ENCODE assay signal across 27 cellular contexts in the genomic region with DNA sequence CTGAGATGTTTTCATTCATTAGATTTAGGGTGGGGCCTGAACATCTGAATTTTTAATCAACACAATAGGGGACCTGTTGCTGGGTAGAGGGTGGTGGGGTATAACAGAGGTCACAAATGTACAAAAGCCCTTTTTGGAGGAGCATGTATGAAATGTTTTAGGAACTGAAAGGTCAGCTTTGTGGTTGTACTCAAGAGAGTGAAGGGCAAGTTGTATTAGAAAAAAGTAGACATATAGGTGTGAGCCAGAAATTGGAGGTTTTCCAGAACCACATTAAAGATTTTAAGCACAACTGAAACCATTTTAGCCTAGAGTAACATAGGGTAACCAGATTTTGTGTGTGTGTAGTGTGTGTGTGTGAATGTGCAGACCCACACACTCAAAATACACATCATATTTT.
"Had no signal": no experiment of that assay in that cellular context is flagged by ENCODE, and none has a peak within 500 bp of the region (broad histone marks: within the 10 kb centered on the region; RNA-seq: fewer than 3 reads in every experiment).

No MANE protein-coding gene starts in this region.

- H3K4me1 ChIP-seq: colonic mucosa, foreskin keratinocyte had no signal

- H3K36me3 ChIP-seq: colonic mucosa, esophagus muscularis mucosa, esophagus squamous epithelium, gastrocnemius medialis, gastroesophageal sphincter, heart left ventricle, heart right ventricle had no signal

- H3K9me3 ChIP-seq: colonic mucosa, esophagus muscularis mucosa, esophagus squamous epithelium, gastrocnemius medialis, gastroesophageal sphincter, heart left ventricle, heart right ventricle had no signal

- FAIRE-seq: colon, endometrium, endothelial cell of umbilical vein, frontal cortex had no signal

- H3K4me3 ChIP-seq: colonic mucosa, coronary artery, dorsolateral prefrontal cortex, esophagus muscularis mucosa, esophagus squamous epithelium, gastrocnemius medialis, gastroesophageal sphincter, heart left ventricle, heart right ventricle had no signal

- ATAC-seq: effector memory CD8-positive, alpha-beta T cell; esophagus mucosa; foreskin keratinocyte; gastrocnemius medialis; gastroesophageal sphincter; heart left ventricle; heart right ventricle had no signal

- H3K27me3 ChIP-seq: colonic mucosa, dorsolateral prefrontal cortex, esophagus muscularis mucosa, esophagus squamous epithelium, foreskin keratinocyte, gastrocnemius medialis, gastroesophageal sphincter, heart left ventricle, heart right ventricle had no signal

- DNase-seq: colonic mucosa; cortex of kidney; dermis blood vessel endothelial cell; dorsolateral prefrontal cortex; effector CD4-positive, alpha-beta T cell; effector CD8-positive, alpha-beta T cell; effector memory CD4-positive, alpha-beta T cell; effector memory CD8-positive, alpha-beta T cell; endodermal cell; erythroblast; esophagus squamous epithelium; foreskin fibroblast; foreskin keratinocyte; foreskin melanocyte; gastrocnemius medialis; glutamatergic neuron; heart left ventricle; heart right ventricle had no signal

- H3K27ac ChIP-seq: colonic mucosa, coronary artery, dorsolateral prefrontal cortex, epithelial cell of prostate, esophagus muscularis mucosa, esophagus squamous epithelium, foreskin keratinocyte, gastrocnemius medialis, gastroesophageal sphincter, heart left ventricle, heart right ventricle had no signal
